30 cellular contexts compared by ENCODE assay signal in the genomic region with DNA sequence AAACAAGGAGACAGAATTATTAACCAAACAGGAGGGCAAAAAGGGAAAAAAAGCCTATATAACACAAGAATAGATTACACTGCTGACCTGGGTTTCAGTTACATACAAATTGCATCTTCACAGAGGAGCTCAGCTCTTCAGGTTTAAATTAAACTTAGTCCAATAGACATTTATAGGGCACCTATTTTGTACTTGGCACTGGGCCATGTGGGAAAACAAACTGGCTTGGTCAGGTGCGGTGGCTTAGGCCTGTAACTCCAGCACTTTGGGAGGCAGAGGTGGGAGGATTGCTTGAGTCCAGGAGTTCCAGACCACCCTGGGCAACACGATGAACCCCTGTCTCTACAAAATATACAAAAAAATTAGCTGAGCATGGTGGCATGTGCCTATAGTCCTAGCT.
DNase-seq lines count a peak whose midpoint lies in the region; ATAC-seq and TF ChIP-seq lines count a peak whose summit lies in the region.
"Had no signal": no experiment of that assay in that cellular context is flagged by ENCODE, and none has a peak within 500 bp of the region (broad histone marks: within the 10 kb centered on the region; RNA-seq: fewer than 3 reads in every experiment).

No MANE protein-coding gene starts in this region.

- no peaks in the 10 kb centered on the region for H3K27me3 Mint-ChIP-seq in naive thymus-derived CD8-positive, alpha-beta T cell
- H3K27me3 Mint-ChIP-seq in activated T-helper 1 cell treated with anti-CD3 and anti-CD28 coated beads, Interleukin-12 subunit alpha, Interleukin-12 subunit beta, Interleukin-2, Interleukin-4 antibody, amounts not matched to agents 30 ng/mL and 10 ng/mL and 1 ng/mL, durations not matched to agents 14 hours and 24 hours and 36 hours (ENCODE audit: insufficient read depth): peaks cover 2% of the 10 kb centered on the region
- H3K27me3 Mint-ChIP-seq in activated naive CD4-positive, alpha-beta T cell treated with anti-CD3 and anti-CD28 coated beads, Interleukin-2, amount 10 ng/mL, durations not matched to agents 7 days and 5 days: no peaks in the 10 kb centered on the region
- H3K27me3 Mint-ChIP-seq: activated CD4-positive, alpha-beta T cell treated with anti-CD3 and anti-CD28 coated beads for 36 hours; stimulated activated naive CD8-positive, alpha-beta T cell treated with anti-CD3 and anti-CD28 coated beads, Interleukin-15, amount 100 ng/mL, for 72 hours had no signal

- ATAC-seq in naive thymus-derived CD8-positive, alpha-beta T cell: no peak
- ATAC-seq: activated CD4-positive, alpha-beta T cell treated with anti-CD3 and anti-CD28 coated beads for 36 hours; activated naive CD4-positive, alpha-beta T cell treated with anti-CD3 and anti-CD28 coated beads, Interleukin-2, amount 50 U/mL, for 72 hours; heart left ventricle; right lobe of liver; stimulated activated naive CD8-positive, alpha-beta T cell treated with anti-CD3 and anti-CD28 coated beads, Interleukin-15, amount 100 ng/mL, for 72 hours had no signal

- intact Hi-C loops in PC-9 (cut with micrococcal nuclease; ENCODE audit: unreplicated experiment) (loop anchor here (5.0 kb wide), 1 partner anchor 59 kb away; no protein-coding TSS in a partner anchor), transverse colon (cut with DNase I; ENCODE audit: low total_unique reads) (no loop called here)
- intact Hi-C loops in activated T-helper 1 cell treated with anti-CD3 and anti-CD28 coated beads, Interleukin-12 subunit alpha, Interleukin-12 subunit beta, Interleukin-2, Interleukin-4 antibody, amounts not matched to agents 30 ng/mL and 10 ng/mL and 1 ng/mL, durations not matched to agents 14 hours and 24 hours and 36 hours (cut with micrococcal nuclease): no loop called here

- no peak overlapping the region for H2AFZ ChIP-seq in PC-9

- H3K27me3 ChIP-seq in PC-9 (ENCODE audit: insufficient read depth, low read depth) (no peaks in the 10 kb centered on the region), transverse colon (no peaks in the 10 kb centered on the region)
- H3K27me3 ChIP-seq: heart left ventricle, right lobe of liver had no signal

- H3K27ac Mint-ChIP-seq in naive thymus-derived CD8-positive, alpha-beta T cell: no peak overlapping the region
- no peak overlapping the region for H3K27ac Mint-ChIP-seq in activated T-helper 1 cell treated with anti-CD3 and anti-CD28 coated beads, Interleukin-12 subunit alpha, Interleukin-12 subunit beta, Interleukin-2, Interleukin-4 antibody, amounts not matched to agents 30 ng/mL and 10 ng/mL and 1 ng/mL, durations not matched to agents 14 hours and 24 hours and 36 hours
- no peak overlapping the region for H3K27ac Mint-ChIP-seq in activated naive CD4-positive, alpha-beta T cell treated with anti-CD3 and anti-CD28 coated beads, Interleukin-2, amount 10 ng/mL, durations not matched to agents 7 days and 5 days
- H3K27ac Mint-ChIP-seq: activated CD4-positive, alpha-beta T cell treated with anti-CD3 and anti-CD28 coated beads for 36 hours; activated naive CD4-positive, alpha-beta T cell treated with anti-CD3 and anti-CD28 coated beads, Interleukin-2, amount 50 U/mL, for 72 hours; activated T-helper 2 cell treated with anti-CD3 and anti-CD28 coated beads, Interferon-gamma antibody, Interleukin-2, Interleukin-4, amounts not matched to agents 10 μg/mL and 5 μg/mL and 100 μg/mL, durations not matched to agents 14 hours and 24 hours and 36 hours; HFFc6; stimulated activated naive CD8-positive, alpha-beta T cell treated with anti-CD3 and anti-CD28 coated beads, Interleukin-15, amount 100 ng/mL, for 72 hours had no signal

- 64% methylated on average over 2 of the region's 2 CpGs; no CpG with 5 or more reads in 1 of the 2 donors for WGBS in transverse colon (ENCODE audit: low coverage in 1 of 2), 2 donors

- POLR2A ChIA-PET in PC-9 (lab: Charles Lee; ENCODE audit: unreplicated experiment): no interaction called here
- POLR2A ChIA-PET in naive thymus-derived CD8-positive, alpha-beta T cell (lab: Charles Lee): no interaction called here

- CTCF ChIA-PET in PC-9 (lab: Charles Lee): interaction anchor here (0.6 kb wide), 1 partner anchor 37 kb away, joined by 6 read pairs; no protein-coding TSS in a partner anchor
- CTCF ChIA-PET in activated naive CD4-positive, alpha-beta T cell treated with anti-CD3 and anti-CD28 coated beads, Interleukin-2, amount 10 ng/mL, durations not matched to agents 7 days and 5 days (lab: Charles Lee): no interaction called here

- no peak overlapping the region for H3K4me3 ChIP-seq in PC-9
- H3K4me3 ChIP-seq in transverse colon: no peak overlapping the region
- H3K4me3 ChIP-seq: heart left ventricle, left ventricle myocardium inferior, right lobe of liver had no signal

- H3K27ac ChIP-seq in PC-9 (no peak overlapping the region), transverse colon (no peak overlapping the region)
- H3K27ac ChIP-seq: heart left ventricle, left ventricle myocardium inferior, right lobe of liver had no signal

- H3K4me1 ChIP-seq in PC-9 (replicated peaks; ENCODE audit: insufficient read depth): peaks cover 80% of the 10 kb centered on the region
- peaks cover 0 to 17% (median 14%) of the 10 kb centered on the region in 4 donors for H3K4me1 ChIP-seq in transverse colon
- H3K4me1 ChIP-seq: right lobe of liver had no signal

- BruUV-seq in PC-9 (replicated peaks; lab: Mats Ljungman, UMichigan): no TSS peak

- H3K9me3 Mint-ChIP-seq in naive thymus-derived CD8-positive, alpha-beta T cell: no peaks in the 10 kb centered on the region
- no peaks in the 10 kb centered on the region for H3K9me3 Mint-ChIP-seq in activated T-helper 1 cell treated with anti-CD3 and anti-CD28 coated beads, Interleukin-12 subunit alpha, Interleukin-12 subunit beta, Interleukin-2, Interleukin-4 antibody, amounts not matched to agents 30 ng/mL and 10 ng/mL and 1 ng/mL, durations not matched to agents 14 hours and 24 hours and 36 hours
- H3K9me3 Mint-ChIP-seq in activated naive CD4-positive, alpha-beta T cell treated with anti-CD3 and anti-CD28 coated beads, Interleukin-2, amount 10 ng/mL, durations not matched to agents 7 days and 5 days: no peaks in the 10 kb centered on the region
- H3K9me3 Mint-ChIP-seq: activated naive CD4-positive, alpha-beta T cell treated with anti-CD3 and anti-CD28 coated beads, Interleukin-2, amount 50 U/mL, for 72 hours; activated T-helper 2 cell treated with anti-CD3 and anti-CD28 coated beads, Interferon-gamma antibody, Interleukin-2, Interleukin-4, amounts not matched to agents 10 μg/mL and 5 μg/mL and 100 μg/mL, durations not matched to agents 14 hours and 24 hours and 36 hours; CD14-positive monocyte; HFFc6; stimulated activated naive CD8-positive, alpha-beta T cell treated with anti-CD3 and anti-CD28 coated beads, Interleukin-15, amount 100 ng/mL, for 72 hours had no signal

- H3K36me3 Mint-ChIP-seq in naive thymus-derived CD8-positive, alpha-beta T cell: no peaks in the 10 kb centered on the region
- H3K36me3 Mint-ChIP-seq in activated T-helper 1 cell treated with anti-CD3 and anti-CD28 coated beads, Interleukin-12 subunit alpha, Interleukin-12 subunit beta, Interleukin-2, Interleukin-4 antibody, amounts not matched to agents 30 ng/mL and 10 ng/mL and 1 ng/mL, durations not matched to agents 14 hours and 24 hours and 36 hours (ENCODE audit: low read depth): no peaks in the 10 kb centered on the region
- no peaks in the 10 kb centered on the region for H3K36me3 Mint-ChIP-seq in activated naive CD4-positive, alpha-beta T cell treated with anti-CD3 and anti-CD28 coated beads, Interleukin-2, amount 10 ng/mL, durations not matched to agents 7 days and 5 days
- H3K36me3 Mint-ChIP-seq: activated naive CD4-positive, alpha-beta T cell treated with anti-CD3 and anti-CD28 coated beads, Interleukin-2, amount 50 U/mL, for 72 hours; CD14-positive monocyte had no signal

- no peaks in the 10 kb centered on the region for H3K36me3 ChIP-seq in PC-9 (ENCODE audit: low read depth)
- no peaks in the 10 kb centered on the region for H3K36me3 ChIP-seq in transverse colon
- H3K36me3 ChIP-seq: heart left ventricle, left ventricle myocardium inferior, right lobe of liver had no signal

- DNase-seq in NCI-H1092 treated with DMSO at 0.1 percent for 48 hours (lab: John Stamatoyannopoulos, UW) (peak; percentile 22), NCI-H1092 (lab: John Stamatoyannopoulos, UW) (no peak), NCI-H146 (lab: John Stamatoyannopoulos, UW) (peak; percentile 85), PC-9 (peak in 1 of 2 experiments; percentile 21), transverse colon (peak; percentile 24)
- DNase-seq in naive thymus-derived CD8-positive, alpha-beta T cell: no peak
- DNase-seq in activated T-helper 1 cell treated with anti-CD3 and anti-CD28 coated beads, Interleukin-12 subunit alpha, Interleukin-12 subunit beta, Interleukin-2, Interleukin-4 antibody, amounts not matched to agents 30 ng/mL and 10 ng/mL and 1 ng/mL, durations not matched to agents 14 hours and 24 hours and 36 hours (ENCODE audit: low spot score): no peak
- no peak for DNase-seq in activated naive CD4-positive, alpha-beta T cell treated with anti-CD3 and anti-CD28 coated beads, Interleukin-2, amount 10 ng/mL, durations not matched to agents 7 days and 5 days
- DNase-seq: 8988T; activated CD4-positive, alpha-beta T cell treated with anti-CD3 and anti-CD28 coated beads for 36 hours; amygdala; foreskin melanocyte; GOT3; heart left ventricle; HFFc6; islet precursor cell; left ventricle myocardium inferior; mesendoderm; MM.1S; NCI-H1436; NCI-H2107; NCI-H524; right lobe of liver; SIG-M5; stimulated activated CD4-positive, alpha-beta T cell treated with anti-CD3 and anti-CD28 coated beads, Interleukin-12 subunit alpha, Interleukin-12 subunit beta, amount 100 ng/mL, for 4 hours; stimulated activated CD4-positive, alpha-beta T cell treated with anti-CD3 and anti-CD28 coated beads, Interleukin-2, amount 100 ng/mL, for 48 hours; stimulated activated naive CD8-positive, alpha-beta T cell treated with anti-CD3 and anti-CD28 coated beads, Interleukin-15, amount 100 ng/mL, for 72 hours had no signal

- H3K4me3 Mint-ChIP-seq in naive thymus-derived CD8-positive, alpha-beta T cell: no peak overlapping the region
- no peak overlapping the region for H3K4me3 Mint-ChIP-seq in activated T-helper 1 cell treated with anti-CD3 and anti-CD28 coated beads, Interleukin-12 subunit alpha, Interleukin-12 subunit beta, Interleukin-2, Interleukin-4 antibody, amounts not matched to agents 30 ng/mL and 10 ng/mL and 1 ng/mL, durations not matched to agents 14 hours and 24 hours and 36 hours
- H3K4me3 Mint-ChIP-seq in activated naive CD4-positive, alpha-beta T cell treated with anti-CD3 and anti-CD28 coated beads, Interleukin-2, amount 10 ng/mL, durations not matched to agents 7 days and 5 days: no peak overlapping the region
- H3K4me3 Mint-ChIP-seq: activated CD4-positive, alpha-beta T cell treated with anti-CD3 and anti-CD28 coated beads for 36 hours; CD14-positive monocyte; HFFc6; stimulated activated naive CD8-positive, alpha-beta T cell treated with anti-CD3 and anti-CD28 coated beads, Interleukin-15, amount 100 ng/mL, for 72 hours had no signal

- in situ Hi-C loops in transverse colon (cut with MboI; ENCODE audit: low pct_ligation_motif_present in 1 of 4, low pct_unique_long_range_greater_than_20kb in 1 of 4, low sequenced_read_pairs in 3 of 4): no loop called here

- no peak for TF ChIP-seq POLR2A in transverse colon (IDR thresholded peaks at IDR 0.05)

- no peaks in the 10 kb centered on the region for H3K4me1 Mint-ChIP-seq in naive thymus-derived CD8-positive, alpha-beta T cell
- H3K4me1 Mint-ChIP-seq in activated T-helper 1 cell treated with anti-CD3 and anti-CD28 coated beads, Interleukin-12 subunit alpha, Interleukin-12 subunit beta, Interleukin-2, Interleukin-4 antibody, amounts not matched to agents 30 ng/mL and 10 ng/mL and 1 ng/mL, durations not matched to agents 14 hours and 24 hours and 36 hours (ENCODE audit: low read depth): no peaks in the 10 kb centered on the region
- H3K4me1 Mint-ChIP-seq in activated naive CD4-positive, alpha-beta T cell treated with anti-CD3 and anti-CD28 coated beads, Interleukin-2, amount 10 ng/mL, durations not matched to agents 7 days and 5 days: no peaks in the 10 kb centered on the region
- H3K4me1 Mint-ChIP-seq: activated CD4-positive, alpha-beta T cell treated with anti-CD3 and anti-CD28 coated beads for 36 hours; CD14-positive monocyte; stimulated activated naive CD8-positive, alpha-beta T cell treated with anti-CD3 and anti-CD28 coated beads, Interleukin-15, amount 100 ng/mL, for 72 hours had no signal

- no peaks in the 10 kb centered on the region for H4K20me1 ChIP-seq in PC-9 (ENCODE audit: insufficient read depth)

- TF ChIP-seq CTCF in PC-9 (conservative IDR thresholded peaks at IDR 0.05) (no peak), transverse colon (IDR thresholded peaks at IDR 0.05) (no peak)

- peaks cover 40% of the 10 kb centered on the region for H3F3A ChIP-seq in PC-9 (ENCODE audit: insufficient read depth, low read depth)

- peak overlapping the region; percentile 22; the same call in 1 of the 2 replicates for H3K4me2 ChIP-seq in PC-9

- H3K79me2 ChIP-seq in PC-9 (ENCODE audit: low read depth): no peaks in the 10 kb centered on the region

- H3K9me3 ChIP-seq in PC-9 (ENCODE audit: insufficient read depth, low read depth) (no peaks in the 10 kb centered on the region), transverse colon (no peaks in the 10 kb centered on the region)
- H3K9me3 ChIP-seq: heart left ventricle, left ventricle myocardium inferior, right lobe of liver had no signal

- H3K9me2 ChIP-seq in PC-9 (ENCODE audit: insufficient read depth): no peaks in the 10 kb centered on the region

- no peak for TF ChIP-seq EP300 in transverse colon (IDR thresholded peaks at IDR 0.05; ENCODE audit: low read depth)

Comparison
In these comparisons a context has a peak if more than half of its experiments do, and no peak if none do; other contexts are left out.
1. DNase-seq: peak in NCI-H1092 treated with DMSO at 0.1 percent for 48 hours (single experiment), NCI-H146 (single experiment) and transverse colon (single experiment); none in NCI-H1092 (single experiment), naive thymus-derived CD8-positive, alpha-beta T cell (0 of 10), activated T-helper 1 cell treated with anti-CD3 and anti-CD28 coated beads, Interleukin-12 subunit alpha, Interleukin-12 subunit beta, Interleukin-2, Interleukin-4 antibody, amounts not matched to agents 30 ng/mL and 10 ng/mL and 1 ng/mL, durations not matched to agents 14 hours and 24 hours and 36 hours (single experiment) and activated naive CD4-positive, alpha-beta T cell treated with anti-CD3 and anti-CD28 coated beads, Interleukin-2, amount 10 ng/mL, durations not matched to agents 7 days and 5 days (single experiment).